19 cellular contexts compared by ENCODE assay signal in the genomic region with DNA sequence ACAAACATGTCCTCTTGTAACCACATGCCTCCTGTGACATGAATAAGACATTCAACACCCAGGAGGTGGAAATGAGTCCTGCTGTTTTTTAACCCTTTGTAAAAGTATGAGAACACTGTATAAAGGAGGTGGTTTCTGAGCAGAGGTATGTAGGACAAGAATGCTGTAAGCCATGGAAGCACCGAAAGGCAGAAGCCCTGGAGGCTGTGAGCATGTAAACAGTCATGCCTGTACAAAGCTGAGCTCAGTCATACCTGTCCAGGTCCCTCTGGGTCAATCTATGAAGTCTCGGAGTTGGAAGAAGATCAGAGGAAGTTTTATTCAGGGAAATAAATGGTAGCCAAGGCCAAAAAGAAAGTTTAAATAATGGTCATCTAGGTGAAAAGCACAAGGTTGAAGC. TPM values are rescaled to one million over a fixed set of nuclear protein-coding genes. Genes with fewer than 3 reads are reported as not detected.
DNase-seq lines count a peak whose midpoint lies in the region; ATAC-seq and TF ChIP-seq lines count a peak whose summit lies in the region.
"Had no signal": no experiment of that assay in that cellular context is flagged by ENCODE, and none has a peak within 500 bp of the region (broad histone marks: within the 10 kb centered on the region; RNA-seq: fewer than 3 reads in every experiment).

No MANE protein-coding gene starts in this region.

- H3K4me3 ChIP-seq in OCI-LY3 (ENCODE audit: low read length) (no peak overlapping the region), thymus (ENCODE audit: low read length) (no peak overlapping the region)
- H3K4me3 ChIP-seq: A549, GM23338, HAP-1 had no signal

- H3K36me3 ChIP-seq in OCI-LY3 (replicated peaks; ENCODE audit: low read depth, low read length) (no peaks in the 10 kb centered on the region), thymus (ENCODE audit: control insufficient read depth, insufficient read depth) (no peaks in the 10 kb centered on the region)
- H3K36me3 ChIP-seq: HAP-1 had no signal

- no peak overlapping the region for H3K9ac ChIP-seq in OCI-LY3 (ENCODE audit: low read length)

- H3K4me2 ChIP-seq in OCI-LY3 (ENCODE audit: low read length), result peak overlapping the region; percentile 84
- H3K4me2 ChIP-seq: A549, GM23338 had no signal

- H3K27ac ChIP-seq in OCI-LY3 (ENCODE audit: low read length) (no peak overlapping the region), thymus (ENCODE audit: low read depth) (peak overlapping the region; percentile 2)
- H3K27ac ChIP-seq: A549, HL-60 had no signal

- DNase-seq in NCI-H2171 treated with DMSO at 0.1 percent for 48 hours (lab: John Stamatoyannopoulos, UW) (peak; percentile 26), NCI-H2171 (lab: John Stamatoyannopoulos, UW) (no peak)
- DNase-seq: DND-41, KBM-7, NCI-H1436 treated with DMSO at 0.1 percent for 48 hours, NCI-H524 treated with DMSO at 0.1 percent for 48 hours, PC-3, Right ventricle myocardium superior had no signal

- H3K79me2 ChIP-seq in OCI-LY3 (ENCODE audit: low read length), result no peaks in the 10 kb centered on the region

- H2AFZ ChIP-seq in OCI-LY3 (ENCODE audit: low read depth, low read length), result no peak overlapping the region
- H2AFZ ChIP-seq: GM23338 had no signal

- TF ChIP-seq CTCF in OCI-LY3 (IDR thresholded peaks at IDR 0.05; ENCODE audit: low read depth, low read length), result no peak

- WGBS in thymus, result 96% methylated on average over 2 of the region's 2 CpGs

- H3K4me1 ChIP-seq in OCI-LY3 (ENCODE audit: low read length) (peaks cover 35% of the 10 kb centered on the region), thymus (ENCODE audit: control insufficient read depth, insufficient read depth, low read length) (no peaks in the 10 kb centered on the region)
- H3K4me1 ChIP-seq: HAP-1 had no signal

- H3K27me3 ChIP-seq in OCI-LY3 (ENCODE audit: low read depth, low read length) (peaks cover 15% of the 10 kb centered on the region; the same call in 1 of the 2 replicates), thymus (ENCODE audit: control insufficient read depth, insufficient read depth) (no peaks in the 10 kb centered on the region)

- no peaks in the 10 kb centered on the region for H4K20me1 ChIP-seq in OCI-LY3 (ENCODE audit: insufficient read depth, low read length)

- ATAC-seq in esophagus mucosa (peak; percentile 72), GM18502 (IDR thresholded peaks at IDR 0.05; ENCODE audit: poor library complexity, unreplicated experiment) (no peak), HG02852 (IDR thresholded peaks at IDR 0.05; ENCODE audit: unreplicated experiment) (no peak), HG02759 (IDR thresholded peaks at IDR 0.05; ENCODE audit: unreplicated experiment) (no peak)
- ATAC-seq: A549, GM23338, HepG2, PC-3 had no signal

- H3K9me3 ChIP-seq in OCI-LY3 (ENCODE audit: insufficient read depth, low read length), result no peaks in the 10 kb centered on the region
- H3K9me3 ChIP-seq in thymus (ENCODE audit: control insufficient read depth), result no peaks in the 10 kb centered on the region
- H3K9me3 ChIP-seq: A549, HAP-1 had no signal

RNA-seq across cellular contexts. Expression of gene XPNPEP1, which starts 34.7 kb away (rescaled TPM):
- total RNA-seq in esophagus mucosa, result 45.7 TPM
- polyA plus RNA-seq in thymus, result 41.0 TPM

RNA-seq across cellular contexts. Expression of gene ADD3, which starts 49.7 kb away (rescaled TPM):
- 40.3 TPM for total RNA-seq in esophagus mucosa
- polyA plus RNA-seq in thymus, result 112 TPM
